Comparison of ENCODE assay signal across 29 cellular contexts in genomic region chr3:63296249-63296648, GRCh38. TPM values are rescaled to one million over a fixed set of nuclear protein-coding genes. Genes with fewer than 3 reads are reported as not detected.
"Had no signal": no experiment of that assay in that cellular context is flagged by ENCODE, and none has a peak within 500 bp of the region (broad histone marks: within the 10 kb centered on the region; RNA-seq: fewer than 3 reads in every experiment).

No MANE protein-coding gene starts in this region.

- DNase-seq: natural killer cell; occipital lobe; ovary; psoas muscle; right cardiac atrium; spleen; stimulated activated CD4-positive, alpha-beta T cell treated with anti-CD3 and anti-CD28 coated beads, Interleukin-12 subunit alpha, Interleukin-12 subunit beta, amount 100 ng/mL, for 4 hours; stimulated activated CD4-positive, alpha-beta T cell treated with anti-CD3 and anti-CD28 coated beads, Interleukin-1b, Interleukin-23, amount 100 ng/mL, for 48 hours; stimulated activated CD4-positive, alpha-beta T cell treated with anti-CD3 and anti-CD28 coated beads, Interleukin-4, amount 100 ng/mL, for 1 hour; stimulated activated CD4-positive, alpha-beta T cell treated with anti-CD3 and anti-CD28 coated beads, Interleukin-4, amount 100 ng/mL, for 4 hours; stimulated activated CD8-positive, alpha-beta memory T cell treated with anti-CD3 and anti-CD28 coated beads, Interleukin-4, amount 100 ng/mL, for 48 hours; stimulated activated naive CD4-positive, alpha-beta T cell; stimulated activated naive CD8-positive, alpha-beta T cell treated with anti-CD3 and anti-CD28 coated beads, Interleukin-15, amount 100 ng/mL, for 72 hours; stimulated activated naive CD8-positive, alpha-beta T cell treated with anti-CD3 and anti-CD28 coated beads, Interleukin-15, Interleukin-2, amounts not matched to agents 100 U/mL and 50 U/mL, for 24 hours; testis; tibial artery; transverse colon; upper lobe of right lung; uterus had no signal

- H3K4me1 ChIP-seq: neural progenitor cell, psoas muscle, spleen, suprapubic skin, testis, tibial artery, transverse colon, upper lobe of right lung, uterus had no signal

- H3K4me2 ChIP-seq: neural progenitor cell, smooth muscle cell had no signal

- H3K27me3 ChIP-seq: neural progenitor cell, ovary, suprapubic skin, testis, transverse colon, upper lobe of right lung, uterus had no signal

- H2AFZ ChIP-seq: neural progenitor cell, parathyroid adenoma had no signal

- H3K27ac ChIP-seq: neural progenitor cell, ovary, parathyroid adenoma, psoas muscle, skin epidermis, spleen, suprapubic skin, testis, tibial artery, transverse colon, upper lobe of right lung, uterus had no signal

- H3K36me3 ChIP-seq: neural progenitor cell, ovary, spleen, suprapubic skin, tibial artery, transverse colon, upper lobe of right lung, uterus had no signal

- H3K9me3 ChIP-seq: ovary, psoas muscle, suprapubic skin, testis, tibial artery, transverse colon, upper lobe of right lung, uterus had no signal

- H3K79me2 ChIP-seq: parathyroid adenoma had no signal

- H3K9ac ChIP-seq: neural progenitor cell, parathyroid adenoma had no signal

- H3K4me3 ChIP-seq: neural progenitor cell, ovary, psoas muscle, skin epidermis, smooth muscle cell, spleen, suprapubic skin, testis, tibial artery, transverse colon, upper lobe of right lung, uterus had no signal

- ATAC-seq: natural killer cell; psoas muscle; right cardiac atrium; sciatic nerve; stimulated activated memory B cell treated with anti-CD40 and anti-IgM and Interleukin-4, amounts not matched to agents 10 μg/mL and 1 μg/mL and 100 μg/mL, for 72 hours; stimulated activated naive CD8-positive, alpha-beta T cell treated with anti-CD3 and anti-CD28 coated beads, Interleukin-15, amount 100 ng/mL, for 72 hours; stimulated activated naive CD8-positive, alpha-beta T cell treated with anti-CD3 and anti-CD28 coated beads, Interleukin-15, Interleukin-2, amounts not matched to agents 100 U/mL and 50 U/mL, for 24 hours; upper lobe of right lung had no signal

RNA-seq across cellular contexts. Expression of gene SYNPR, which starts 18.1 kb away (rescaled TPM):
- total RNA-seq: natural killer cell, osteoblast, ovary, psoas muscle, renal cortical epithelial cell, sciatic nerve, smooth muscle cell, spleen, suprapubic skin, testis, transverse colon, upper lobe of right lung had no signal
- polyA plus RNA-seq: ovary, smooth muscle cell, spleen, urinary bladder had no signal
